In the genomic region with DNA sequence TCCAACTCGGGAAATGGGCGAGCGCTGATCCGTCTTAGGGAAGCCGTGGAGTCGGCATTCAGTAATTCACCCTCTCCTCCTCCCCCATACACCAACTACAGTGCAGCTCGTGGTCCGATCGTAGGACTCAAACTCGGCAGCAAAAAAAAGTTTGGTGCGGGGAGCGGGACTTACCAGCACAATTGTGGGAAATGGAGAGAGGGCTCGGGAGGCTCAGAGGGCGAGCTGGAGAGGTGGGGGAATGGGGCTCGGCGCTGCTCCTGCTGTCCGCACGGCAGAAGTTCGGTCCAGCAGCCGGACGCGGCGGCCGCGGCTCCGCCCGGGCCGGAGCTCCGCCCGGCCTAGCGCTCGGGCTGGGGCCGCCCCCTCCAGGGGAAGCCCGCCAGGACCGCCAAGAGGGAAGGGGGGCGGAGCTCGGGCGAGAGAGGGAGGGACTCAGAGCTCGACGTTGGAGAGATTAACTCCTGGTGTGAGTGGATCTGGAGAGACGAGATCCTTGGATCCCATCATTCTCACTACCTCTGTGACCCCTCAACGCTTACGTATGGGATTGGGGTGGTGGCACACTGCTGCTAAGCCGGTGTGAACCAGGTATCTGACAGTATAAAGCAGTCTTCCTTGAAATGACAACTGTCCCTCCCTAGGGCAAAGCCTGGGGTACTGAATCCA, we compare ENCODE assay signal across 8 cellular contexts. TPM values are rescaled to one million over a fixed set of nuclear protein-coding genes. Genes with fewer than 3 reads are reported as not detected.
DNase-seq lines count a peak whose midpoint lies in the region; ATAC-seq and TF ChIP-seq lines count a peak whose summit lies in the region.

No MANE protein-coding gene starts in this region.

- H3K4me3 ChIP-seq in neural progenitor cell (peak overlapping the region; percentile 95), subcutaneous abdominal adipose tissue (ENCODE audit: low read depth in 1 of 5, low read length in 5 of 5) (peak overlapping the region; percentile 88 to 97 (median 97))

- TF ChIP-seq CTCF in foreskin keratinocyte (conservative IDR thresholded peaks at IDR 0.05): no peak
- TF ChIP-seq CTCF in neural progenitor cell (IDR thresholded peaks at IDR 0.05): no peak

- H3K27ac ChIP-seq in foreskin keratinocyte: peak overlapping the region; percentile 63
- no peak overlapping the region for H3K27ac ChIP-seq in neural progenitor cell
- peak overlapping the region; percentile 79 for H3K27ac ChIP-seq in subcutaneous abdominal adipose tissue (ENCODE audit: low read depth, low read length)

- peaks cover 10% of the 10 kb centered on the region for H3K4me1 Mint-ChIP-seq in neural progenitor cell

- H3K4me1 ChIP-seq in foreskin keratinocyte (no peaks in the 10 kb centered on the region), neural progenitor cell (no peaks in the 10 kb centered on the region), subcutaneous abdominal adipose tissue (ENCODE audit: control insufficient read depth in 5 of 5, insufficient read depth in 5 of 5, low read length in 5 of 5) (peaks cover 6 to 24% (median 22%) of the 10 kb centered on the region in 5 donors)

- peak overlapping the region; percentile 98 for H3K4me3 Mint-ChIP-seq in neural progenitor cell

- H3K36me3 Mint-ChIP-seq in neural progenitor cell: peaks cover 20% of the 10 kb centered on the region

- no peaks in the 10 kb centered on the region for H4K20me1 ChIP-seq in neural progenitor cell (ENCODE audit: low read depth)

- peaks cover 8% of the 10 kb centered on the region for H3K27me3 Mint-ChIP-seq in neural progenitor cell (ENCODE audit: insufficient read depth, low read depth)

- peaks cover 22% of the 10 kb centered on the region for H3F3A ChIP-seq in neural progenitor cell (ENCODE audit: low read depth)

- peaks cover 15% of the 10 kb centered on the region for H3K79me2 ChIP-seq in neural progenitor cell (ENCODE audit: low read depth)

- H3K27me3 ChIP-seq in foreskin keratinocyte: no peaks in the 10 kb centered on the region
- no peaks in the 10 kb centered on the region for H3K27me3 ChIP-seq in neural progenitor cell
- no peaks in the 10 kb centered on the region for H3K27me3 ChIP-seq in subcutaneous abdominal adipose tissue (ENCODE audit: control insufficient read depth in 5 of 5, insufficient read depth in 4 of 5, low read length in 5 of 5)

- ATAC-seq in foreskin keratinocyte: peak; percentile 77

- H3K27ac Mint-ChIP-seq in neural progenitor cell: peak overlapping the region; percentile 76

- peak; percentile 91 for DNase-seq in EL
- peak; percentile 82 for DNase-seq in GOT3 (lab: John Stamatoyannopoulos, UW)
- peak; percentile 86 for DNase-seq in LoVo (ENCODE audit: low spot score)
- peak; percentile 65 to 88 for DNase-seq in SHP77 (lab: John Stamatoyannopoulos, UW)
- peak; percentile 77 for DNase-seq in activated gamma-delta T cell treated with Interleukin-2 at 50 U/mL for 16 hours
- peak; percentile 47 to 71 for DNase-seq in foreskin keratinocyte
- DNase-seq in neural progenitor cell (ENCODE audit: low spot score): peak; percentile 93

- H3K9ac ChIP-seq in neural progenitor cell (peak overlapping the region; percentile 19), subcutaneous abdominal adipose tissue (ENCODE audit: low read length in 5 of 5) (peak overlapping the region; percentile 74 to 90 (median 84))

- H3K9me3 ChIP-seq in neural progenitor cell (ENCODE audit: low read depth) (no peaks in the 10 kb centered on the region), subcutaneous abdominal adipose tissue (ENCODE audit: control insufficient read depth in 5 of 5, low read length in 5 of 5) (no peaks in the 10 kb centered on the region)

- H3K36me3 ChIP-seq in neural progenitor cell: no peaks in the 10 kb centered on the region
- H3K36me3 ChIP-seq in subcutaneous abdominal adipose tissue (ENCODE audit: control insufficient read depth in 5 of 5, insufficient read depth in 5 of 5, low read length in 5 of 5): peaks cover 3 to 22% (median 21%) of the 10 kb centered on the region in 5 donors

- H2AFZ ChIP-seq in neural progenitor cell (replicated peaks): peak overlapping the region; percentile 64

- H3K9me3 Mint-ChIP-seq in neural progenitor cell: no peaks in the 10 kb centered on the region

- H3K4me2 ChIP-seq in neural progenitor cell: peak overlapping the region; percentile 80

RNA-seq across cellular contexts. Expression of gene PIAS3, which starts 0.7 kb away (rescaled TPM):
- total RNA-seq in foreskin keratinocyte: 32.3 TPM in 2 replicates
- 24.5 and 28.6 TPM in 2 replicates for polyA plus RNA-seq in foreskin keratinocyte
- 15.7 and 33.7 TPM in 2 replicates for total RNA-seq in neural progenitor cell (ENCODE audit: low replicate concordance)

RNA-seq across cellular contexts. Expression of gene NUDT17, which starts 14.2 kb away (rescaled TPM):
- 1.9 and 2.7 TPM in 2 replicates for total RNA-seq in foreskin keratinocyte
- polyA plus RNA-seq in foreskin keratinocyte: 2.2 and 2.5 TPM in 2 replicates
- 5.9 and 11.9 TPM in 2 replicates for total RNA-seq in neural progenitor cell (ENCODE audit: low replicate concordance)

RNA-seq across cellular contexts. Expression of gene ANKRD35, which starts 26.0 kb away (rescaled TPM):
- 0.14 and 0.21 TPM in 2 replicates for total RNA-seq in foreskin keratinocyte
- 0.26 and 0.41 TPM in 2 replicates for polyA plus RNA-seq in foreskin keratinocyte
- 1.1 and 1.9 TPM in 2 replicates for total RNA-seq in neural progenitor cell (ENCODE audit: low replicate concordance)

RNA-seq across cellular contexts. Expression of gene POLR3C, which starts 35.6 kb away (rescaled TPM):
- total RNA-seq in foreskin keratinocyte: 28.9 and 30.8 TPM in 2 replicates
- 17.0 and 20.1 TPM in 2 replicates for polyA plus RNA-seq in foreskin keratinocyte
- 15.6 and 29.5 TPM in 2 replicates for total RNA-seq in neural progenitor cell (ENCODE audit: low replicate concordance)

RNA-seq across cellular contexts. Expression of gene RNF115, which starts 35.7 kb away (rescaled TPM):
- 7.0 and 7.4 TPM in 2 replicates for total RNA-seq in foreskin keratinocyte
- polyA plus RNA-seq in foreskin keratinocyte: 5.9 and 6.4 TPM in 2 replicates
- total RNA-seq in neural progenitor cell (ENCODE audit: low replicate concordance): 9.7 and 12.9 TPM in 2 replicates
